ENCODE assay signal across 1 cellular context in the genomic region with DNA sequence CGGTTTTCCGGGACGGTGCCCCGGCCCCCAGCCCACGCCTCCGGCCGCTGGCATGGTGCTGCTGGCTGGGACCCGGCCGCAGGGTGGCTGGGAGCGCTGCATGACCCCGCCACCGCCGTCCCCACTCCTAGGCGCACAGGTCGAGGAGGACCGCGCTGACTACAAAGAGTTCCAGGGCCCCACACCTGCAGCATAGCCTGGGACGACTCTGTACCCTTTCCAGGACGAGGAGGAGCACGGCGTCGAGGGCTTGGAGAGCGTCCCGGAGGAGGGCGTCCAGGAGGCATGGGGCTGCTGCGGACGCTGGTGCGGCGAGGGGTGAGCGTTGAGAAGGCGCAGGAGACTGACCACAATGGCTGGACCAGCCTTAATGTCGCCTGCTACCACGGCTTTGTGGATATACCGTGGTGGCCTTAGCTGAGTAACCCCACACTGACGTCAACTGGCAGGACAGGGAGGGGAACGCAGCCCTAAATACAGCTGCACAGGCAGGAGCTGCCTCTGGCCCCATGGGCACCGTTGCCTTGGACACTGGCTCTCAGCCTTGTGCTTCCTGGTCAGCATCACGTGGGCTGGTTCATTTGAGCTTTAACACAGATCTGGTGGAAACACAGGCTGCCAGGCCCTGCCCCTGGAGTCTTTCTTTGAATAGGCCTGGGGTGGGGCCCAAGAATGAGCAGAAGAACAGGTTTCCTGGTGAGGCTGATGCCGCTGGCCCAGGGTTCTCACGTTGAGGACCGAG.
TF ChIP-seq lines count a peak whose summit lies in the region.

No MANE protein-coding gene starts in this region.

TF ChIP-seq in WTC11, 78 proteins besides CTCF, POLR2A, EP300 and RAD21 (continued from another document):
- TF ChIP-seq, protein P1, sequence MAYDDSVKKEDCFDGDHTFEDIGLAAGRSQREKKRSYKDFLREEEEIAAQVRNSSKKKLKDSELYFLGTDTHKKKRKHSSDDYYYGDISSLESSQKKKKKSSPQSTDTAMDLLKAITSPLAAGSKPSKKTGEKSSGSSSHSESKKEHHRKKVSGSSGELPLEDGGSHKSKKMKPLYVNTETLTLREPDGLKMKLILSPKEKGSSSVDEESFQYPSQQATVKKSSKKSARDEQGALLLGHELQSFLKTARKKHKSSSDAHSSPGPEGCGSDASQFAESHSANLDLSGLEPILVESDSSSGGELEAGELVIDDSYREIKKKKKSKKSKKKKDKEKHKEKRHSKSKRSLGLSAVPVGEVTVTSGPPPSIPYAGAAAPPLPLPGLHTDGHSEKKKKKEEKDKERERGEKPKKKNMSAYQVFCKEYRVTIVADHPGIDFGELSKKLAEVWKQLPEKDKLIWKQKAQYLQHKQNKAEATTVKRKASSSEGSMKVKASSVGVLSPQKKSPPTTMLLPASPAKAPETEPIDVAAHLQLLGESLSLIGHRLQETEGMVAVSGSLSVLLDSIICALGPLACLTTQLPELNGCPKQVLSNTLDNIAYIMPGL (CRISPR knock-in tag; IDR thresholded peaks at IDR 0.05), result no peak
- TF ChIP-seq CBFB (CRISPR knock-in tag; IDR thresholded peaks at IDR 0.05; ENCODE audit: low read depth) (no peak), ZNF317 (CRISPR knock-in tag; IDR thresholded peaks at IDR 0.05; ENCODE audit: borderline replicate concordance, low read depth) (no peak), ZNF219 (CRISPR knock-in tag; IDR thresholded peaks at IDR 0.05; ENCODE audit: borderline replicate concordance) (no peak), ESRRA (CRISPR knock-in tag; IDR thresholded peaks at IDR 0.05; ENCODE audit: borderline replicate concordance) (no peak), CREM (CRISPR knock-in tag; IDR thresholded peaks at IDR 0.05) (no peak), IRF2 (CRISPR knock-in tag; IDR thresholded peaks at IDR 0.05; ENCODE audit: borderline replicate concordance, low read depth) (no peak)
- TF ChIP-seq, protein P2, sequence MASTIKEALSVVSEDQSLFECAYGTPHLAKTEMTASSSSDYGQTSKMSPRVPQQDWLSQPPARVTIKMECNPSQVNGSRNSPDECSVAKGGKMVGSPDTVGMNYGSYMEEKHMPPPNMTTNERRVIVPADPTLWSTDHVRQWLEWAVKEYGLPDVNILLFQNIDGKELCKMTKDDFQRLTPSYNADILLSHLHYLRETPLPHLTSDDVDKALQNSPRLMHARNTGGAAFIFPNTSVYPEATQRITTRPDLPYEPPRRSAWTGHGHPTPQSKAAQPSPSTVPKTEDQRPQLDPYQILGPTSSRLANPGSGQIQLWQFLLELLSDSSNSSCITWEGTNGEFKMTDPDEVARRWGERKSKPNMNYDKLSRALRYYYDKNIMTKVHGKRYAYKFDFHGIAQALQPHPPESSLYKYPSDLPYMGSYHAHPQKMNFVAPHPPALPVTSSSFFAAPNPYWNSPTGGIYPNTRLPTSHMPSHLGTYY (CRISPR knock-in tag; IDR thresholded peaks at IDR 0.05), result no peak
- TF ChIP-seq, protein P3, sequence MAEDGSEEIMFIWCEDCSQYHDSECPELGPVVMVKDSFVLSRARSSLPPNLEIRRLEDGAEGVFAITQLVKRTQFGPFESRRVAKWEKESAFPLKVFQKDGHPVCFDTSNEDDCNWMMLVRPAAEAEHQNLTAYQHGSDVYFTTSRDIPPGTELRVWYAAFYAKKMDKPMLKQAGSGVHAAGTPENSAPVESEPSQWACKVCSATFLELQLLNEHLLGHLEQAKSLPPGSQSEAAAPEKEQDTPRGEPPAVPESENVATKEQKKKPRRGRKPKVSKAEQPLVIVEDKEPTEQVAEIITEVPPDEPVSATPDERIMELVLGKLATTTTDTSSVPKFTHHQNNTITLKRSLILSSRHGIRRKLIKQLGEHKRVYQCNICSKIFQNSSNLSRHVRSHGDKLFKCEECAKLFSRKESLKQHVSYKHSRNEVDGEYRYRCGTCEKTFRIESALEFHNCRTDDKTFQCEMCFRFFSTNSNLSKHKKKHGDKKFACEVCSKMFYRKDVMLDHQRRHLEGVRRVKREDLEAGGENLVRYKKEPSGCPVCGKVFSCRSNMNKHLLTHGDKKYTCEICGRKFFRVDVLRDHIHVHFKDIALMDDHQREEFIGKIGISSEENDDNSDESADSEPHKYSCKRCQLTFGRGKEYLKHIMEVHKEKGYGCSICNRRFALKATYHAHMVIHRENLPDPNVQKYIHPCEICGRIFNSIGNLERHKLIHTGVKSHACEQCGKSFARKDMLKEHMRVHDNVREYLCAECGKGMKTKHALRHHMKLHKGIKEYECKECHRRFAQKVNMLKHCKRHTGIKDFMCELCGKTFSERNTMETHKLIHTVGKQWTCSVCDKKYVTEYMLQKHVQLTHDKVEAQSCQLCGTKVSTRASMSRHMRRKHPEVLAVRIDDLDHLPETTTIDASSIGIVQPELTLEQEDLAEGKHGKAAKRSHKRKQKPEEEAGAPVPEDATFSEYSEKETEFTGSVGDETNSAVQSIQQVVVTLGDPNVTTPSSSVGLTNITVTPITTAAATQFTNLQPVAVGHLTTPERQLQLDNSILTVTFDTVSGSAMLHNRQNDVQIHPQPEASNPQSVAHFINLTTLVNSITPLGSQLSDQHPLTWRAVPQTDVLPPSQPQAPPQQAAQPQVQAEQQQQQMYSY (CRISPR knock-in tag; IDR thresholded peaks at IDR 0.05), result no peak
